ENCODE assay signal across 12 cellular contexts in genomic region chr16:58222532-58223316, GRCh38. TPM values are rescaled to one million over a fixed set of nuclear protein-coding genes. Genes with fewer than 3 reads are reported as not detected.
DNase-seq lines count a peak whose midpoint lies in the region; ATAC-seq and TF ChIP-seq lines count a peak whose summit lies in the region.
"Had no signal": no experiment of that assay in that cellular context is flagged by ENCODE, and none has a peak within 500 bp of the region (broad histone marks: within the 10 kb centered on the region; RNA-seq: fewer than 3 reads in every experiment).

No MANE protein-coding gene starts in this region.

- H3K27ac ChIP-seq in GM23248 (no peak overlapping the region), trophoblast cell (ENCODE audit: low read depth, low read length) (no peak overlapping the region)

- in situ Hi-C loops in GM23248 (cut with MboI): no loop called here

- no peaks in the 10 kb centered on the region for H3F3A ChIP-seq in GM23248 (ENCODE audit: insufficient read depth)

- no peak overlapping the region for H2BK12ac ChIP-seq in trophoblast cell (ENCODE audit: low read length)

- peak overlapping the region; percentile 58 for H4K8ac ChIP-seq in trophoblast cell (ENCODE audit: low read depth, low read length)

- H3K4me3 ChIP-seq in GM23248: no peak overlapping the region
- H3K4me3 ChIP-seq in NT2/D1 (ENCODE audit: insufficient read length, low read depth): no peak overlapping the region
- no peak overlapping the region for H3K4me3 ChIP-seq in fibroblast of the aortic adventitia (ENCODE audit: low read depth, low read length)
- no peak overlapping the region for H3K4me3 ChIP-seq in trophoblast cell (ENCODE audit: low read depth, low read length)

- WGBS in GM23248 (ENCODE audit: low coverage in 1 of 2, low lambda C conversion rate in 2 of 2, missing lambda C conversion rate in 2 of 2), 2 experiments: 44 to 60% methylated on average over 7 of the region's 7 CpGs
- WGBS in trophoblast cell (ENCODE audit: extremely low coverage, insufficient coverage, insufficient read length): no CpG with 5 or more reads among the region's 7 CpGs

- peaks cover 11% of the 10 kb centered on the region; the same call in 1 of the 2 replicates for H3K27me3 ChIP-seq in GM23248 (replicated peaks; ENCODE audit: insufficient read depth)
- H3K27me3 ChIP-seq in NT2/D1 (ENCODE audit: insufficient read depth, insufficient read length): no peaks in the 10 kb centered on the region
- H3K27me3 ChIP-seq in trophoblast cell (ENCODE audit: insufficient read depth, low read length): no peaks in the 10 kb centered on the region

- H3K79me2 ChIP-seq in GM23248 (ENCODE audit: insufficient read depth): no peaks in the 10 kb centered on the region
- H3K79me2 ChIP-seq in trophoblast cell (ENCODE audit: control insufficient read depth, insufficient read depth, low read length, poor library complexity): no peaks in the 10 kb centered on the region

- no peak overlapping the region for H2AK5ac ChIP-seq in trophoblast cell (ENCODE audit: low read length)

- H3K36me3 ChIP-seq in GM23248 (ENCODE audit: low read depth) (no peaks in the 10 kb centered on the region), NT2/D1 (ENCODE audit: insufficient read depth, insufficient read length, low read length) (no peaks in the 10 kb centered on the region), trophoblast cell (ENCODE audit: control insufficient read depth in 1 of 2, insufficient read depth in 2 of 2, low read length in 2 of 2) (no peaks in the 10 kb centered on the region)

- peaks cover 4 to 5% of the 10 kb centered on the region in 2 donors for H3K9me3 Mint-ChIP-seq in activated naive CD4-positive, alpha-beta T cell treated with anti-CD3 and anti-CD28 coated beads, Interleukin-2, amount 50 U/mL, for 72 hours

- H2BK120ac ChIP-seq in trophoblast cell (ENCODE audit: insufficient read depth, low read length, poor library complexity): peak overlapping the region; percentile 24

- H4K12ac ChIP-seq in trophoblast cell (ENCODE audit: low read depth, low read length): no peak overlapping the region

- H3K23ac ChIP-seq in trophoblast cell (ENCODE audit: low read length): no peak overlapping the region

- no peaks in the 10 kb centered on the region for H4K20me1 ChIP-seq in GM23248 (ENCODE audit: insufficient read depth)

- DNase-seq in GM23248 (peak; percentile 49), NT2/D1 (ENCODE audit: low read depth, low spot score) (no peak), fibroblast of the aortic adventitia (ENCODE audit: low read depth) (peak; percentile 9), trophoblast cell (peak; percentile 57 to 72)
- DNase-seq in activated naive CD4-positive, alpha-beta T cell treated with anti-CD3 and anti-CD28 coated beads, Interleukin-2, amount 50 U/mL, for 72 hours (ENCODE audit: low spot score in 2 of 2): no peak
- DNase-seq: dermis blood vessel endothelial cell, glutamatergic neuron, Karpas-422, RPMI8226 had no signal

- H3K9ac ChIP-seq in GM23248: no peak overlapping the region
- H3K9ac ChIP-seq in NT2/D1 (ENCODE audit: insufficient read length, low read depth): peak overlapping the region; percentile 17
- H3K9ac ChIP-seq in trophoblast cell (ENCODE audit: low read length): no peak overlapping the region

- no peaks in the 10 kb centered on the region for H3K79me1 ChIP-seq in trophoblast cell (ENCODE audit: low read length)

- H2AFZ ChIP-seq in GM23248 (no peak overlapping the region), trophoblast cell (ENCODE audit: insufficient read depth, low read length, poor library complexity) (no peak overlapping the region)

- H4K91ac ChIP-seq in trophoblast cell (ENCODE audit: low read depth, low read length): no peak overlapping the region

- H3K27ac Mint-ChIP-seq in activated naive CD4-positive, alpha-beta T cell treated with anti-CD3 and anti-CD28 coated beads, Interleukin-2, amount 50 U/mL, for 72 hours: no peak overlapping the region
- H3K27ac Mint-ChIP-seq: activated naive CD4-positive, alpha-beta T cell treated with anti-CD3 and anti-CD28 coated beads, Interleukin-2, amount 50 U/mL, for 24 hours had no signal

- no peaks in the 10 kb centered on the region for H3K4me1 ChIP-seq in GM23248 (ENCODE audit: insufficient read depth)
- H3K4me1 ChIP-seq in NT2/D1 (ENCODE audit: insufficient read depth, insufficient read length): no peaks in the 10 kb centered on the region
- peaks cover 2 to 4% of the 10 kb centered on the region in 2 experiments for H3K4me1 ChIP-seq in trophoblast cell (ENCODE audit: control insufficient read depth in 1 of 2, insufficient read depth in 2 of 2, low read length in 2 of 2)

- H2BK5ac ChIP-seq in trophoblast cell (ENCODE audit: low read depth, low read length, poor library complexity): no peak overlapping the region

- TF ChIP-seq CTCF in fibroblast of the aortic adventitia (IDR thresholded peaks at IDR 0.05; ENCODE audit: insufficient read depth, low read length): no peak

- H3K14ac ChIP-seq in trophoblast cell (ENCODE audit: low read length): no peak overlapping the region

- no peak overlapping the region for H3K18ac ChIP-seq in trophoblast cell (ENCODE audit: low read length)

- no peak overlapping the region for H3K4ac ChIP-seq in trophoblast cell (ENCODE audit: low read depth, low read length)

- H3K9me2 ChIP-seq in GM23248 (ENCODE audit: insufficient read depth): no peaks in the 10 kb centered on the region

- H3K4me2 ChIP-seq in GM23248 (ENCODE audit: unreplicated experiment) (no peak overlapping the region), trophoblast cell (ENCODE audit: low read length) (no peak overlapping the region)

- ATAC-seq in activated naive CD4-positive, alpha-beta T cell treated with anti-CD3 and anti-CD28 coated beads, Interleukin-2, amount 50 U/mL, for 72 hours: no peak
- ATAC-seq in HG03565 (IDR thresholded peaks at IDR 0.05; ENCODE audit: unreplicated experiment) (no peak), GM18498 (IDR thresholded peaks at IDR 0.05; ENCODE audit: unreplicated experiment) (no peak)

- H3K9me3 ChIP-seq in GM23248 (ENCODE audit: low read depth) (no peaks in the 10 kb centered on the region), NT2/D1 (ENCODE audit: insufficient read depth, low read length) (no peaks in the 10 kb centered on the region; the same call in 1 of the 2 replicates), trophoblast cell (ENCODE audit: insufficient read depth, low read depth, low read length) (no peaks in the 10 kb centered on the region)

- H3K36me3 Mint-ChIP-seq in activated naive CD4-positive, alpha-beta T cell treated with anti-CD3 and anti-CD28 coated beads, Interleukin-2, amount 50 U/mL, for 72 hours: peaks cover 0 to 4% of the 10 kb centered on the region in 2 donors

RNA-seq across cellular contexts. Expression of gene CSNK2A2, which starts 24.8 kb away (rescaled TPM):
- 13.2 and 16.6 TPM in 2 replicates for total RNA-seq in GM23248 (2014; rRNA removed; shearing (Covaris generic))
- polyA plus RNA-seq in GM23248 (2016; fragmentation: Nextera tagmentation; extraction: Ambion mirVana): 26.7 and 27.4 TPM in 2 replicates
- total RNA-seq in fibroblast of the aortic adventitia (ENCODE audit: low replicate concordance): 25.4 and 48.4 TPM in 2 replicates
- 118 and 120 TPM in 2 replicates for polyA plus RNA-seq in trophoblast cell (2013)
- total RNA-seq in activated naive CD4-positive, alpha-beta T cell treated with anti-CD3 and anti-CD28 coated beads, Interleukin-2, amount 50 U/mL, for 72 hours: 10 to 100 TPM; 67.9 to 88.4 TPM

Comparison
In these comparisons a context has a peak if more than half of its experiments do, and no peak if none do; other contexts are left out.
1. DNase-seq: peak in GM23248 (single experiment), fibroblast of the aortic adventitia (single experiment) and trophoblast cell (2 of 2); none in NT2/D1 (single experiment) and activated naive CD4-positive, alpha-beta T cell treated with anti-CD3 and anti-CD28 coated beads, Interleukin-2, amount 50 U/mL, for 72 hours (0 of 2).